In genomic region chr12:123892853-123893252, GRCh38 we compare ENCODE assay signal across 36 cellular contexts.
"Had no signal": no experiment of that assay in that cellular context is flagged by ENCODE, and none has a peak within 500 bp of the region (broad histone marks: within the 10 kb centered on the region; RNA-seq: fewer than 3 reads in every experiment).

No MANE protein-coding gene starts in this region.

- H3K4me1 ChIP-seq: adrenal gland, body of pancreas, breast epithelium had no signal

- H3K36me3 Mint-ChIP-seq: activated CD4-positive, alpha-beta memory T cell treated with anti-CD3 and anti-CD28 coated beads for 36 hours; activated naive CD4-positive, alpha-beta T cell treated with anti-CD3 and anti-CD28 coated beads, Interleukin-2, amount 50 U/mL, for 72 hours; activated naive CD8-positive, alpha-beta T cell treated with anti-CD3 and anti-CD28 coated beads for 36 hours had no signal

- H3K4me1 Mint-ChIP-seq: activated B cell treated with CpG ODN at 0.5 μM for 24 hours; activated CD4-positive, alpha-beta T cell treated with anti-CD3 and anti-CD28 coated beads, Interleukin-2, amount 10 ng/mL, durations not matched to agents 24 days and 14 days; activated naive CD8-positive, alpha-beta T cell treated with anti-CD3 and anti-CD28 coated beads for 36 hours; activated T-helper 17 cell treated with anti-CD3 and anti-CD28 coated beads, Interleukin-2, amount 50 U/mL, for 72 hours had no signal

- H3K27me3 ChIP-seq: body of pancreas, brain microvascular endothelial cell, breast epithelium had no signal

- DNase-seq: activated B cell treated with CpG ODN at 0.5 μM for 24 hours; activated CD4-positive, alpha-beta memory T cell treated with anti-CD3 and anti-CD28 coated beads for 36 hours; activated CD4-positive, alpha-beta T cell treated with anti-CD3 and anti-CD28 coated beads for 4 hours; activated CD4-positive, alpha-beta T cell treated with anti-CD3 and anti-CD28 coated beads, Interleukin-2, amount 10 ng/mL, durations not matched to agents 24 days and 14 days; activated CD4-positive, alpha-beta T cell treated with anti-CD3 and anti-CD28 coated beads, Interleukin-2, amount 50 U/mL, for 1 hour; activated CD4-positive, alpha-beta T cell treated with anti-CD3 and anti-CD28 coated beads, Interleukin-2, amount 50 U/mL, for 4 hours; activated CD4-positive, CD25-positive, alpha-beta regulatory T cell treated with anti-CD3 and anti-CD28 coated beads, Interleukin-2, amount 50 U/mL, for 72 hours; activated CD8-positive, alpha-beta memory T cell treated with anti-CD3 and anti-CD28 coated beads, Interleukin-2, amount 50 U/mL, for 4 hours; activated CD8-positive, alpha-beta T cell treated with anti-CD3 and anti-CD28 coated beads for 36 hours; activated effector memory CD4-positive, alpha-beta T cell treated with anti-CD3 and anti-CD28 coated beads, Interleukin-2, amount 50 U/mL, for 16 hours; activated gamma-delta T cell treated with Interleukin-2 at 50 U/mL for 16 hours; activated naive CD4-positive, alpha-beta T cell; activated naive CD4-positive, alpha-beta T cell treated with anti-CD3 and anti-CD28 coated beads for 36 hours; activated naive CD4-positive, alpha-beta T cell treated with anti-CD3 and anti-CD28 coated beads, Interleukin-2, amount 50 U/mL, for 16 hours; activated naive CD8-positive, alpha-beta T cell treated with anti-CD3 and anti-CD28 coated beads for 36 hours; activated T-cell treated with anti-CD3 and anti-CD28 coated beads for 4 hours; activated T-cell treated with anti-CD3 and anti-CD28 coated beads, Interleukin-2, amount 50 U/mL, for 1 hour; activated T-cell treated with anti-CD3 and anti-CD28 coated beads, Interleukin-2, amount 50 U/mL, for 4 hours; activated T-cell treated with anti-CD3 and anti-CD28 coated beads, Interleukin-2, amount 50 U/mL, for 72 hours; adrenal gland; amniotic stem cell; body of pancreas; brain microvascular endothelial cell; central memory CD4-positive, alpha-beta T cell; T-helper 1 cell; T-helper 2 cell; T-helper 9 cell had no signal

- H3K4me3 Mint-ChIP-seq: activated B cell treated with CpG ODN at 0.5 μM for 24 hours; activated CD4-positive, alpha-beta memory T cell treated with anti-CD3 and anti-CD28 coated beads for 36 hours; activated CD4-positive, alpha-beta T cell treated with anti-CD3 and anti-CD28 coated beads, Interleukin-2, amount 10 ng/mL, durations not matched to agents 24 days and 14 days; activated CD8-positive, alpha-beta T cell treated with anti-CD3 and anti-CD28 coated beads for 36 hours; activated naive CD4-positive, alpha-beta T cell treated with anti-CD3 and anti-CD28 coated beads for 36 hours; activated naive CD8-positive, alpha-beta T cell treated with anti-CD3 and anti-CD28 coated beads for 36 hours; activated T-cell treated with anti-CD3 and anti-CD28 coated beads, Interleukin-2, amount 50 U/mL, for 4 hours; activated T-cell treated with anti-CD3 and anti-CD28 coated beads, Interleukin-2, amount 50 U/mL, for 72 hours; activated T-helper 1 cell treated with anti-CD3 and anti-CD28 coated beads, Interleukin-12 subunit alpha, Interleukin-12 subunit beta, Interleukin-2, Interleukin-4 antibody, amounts not matched to agents 30 ng/mL and 10 ng/mL and 1 ng/mL, durations not matched to agents 14 hours and 24 hours and 36 hours; activated T-helper 17 cell treated with anti-CD3 and anti-CD28 coated beads, Interleukin-2, amount 50 U/mL, for 72 hours; T-helper 1 cell treated with Interleukin-12 subunit alpha and Interleukin-12 subunit beta and Interleukin-4 antibody, amounts not matched to agents 30 μg/mL and 1 μg/mL, for 36 hours; T-helper 2 cell treated with Interferon-gamma antibody and Interleukin-4, amounts not matched to agents 5 μg/mL and 100 μg/mL, for 36 hours had no signal

- ATAC-seq: activated CD8-positive, alpha-beta T cell treated with anti-CD3 and anti-CD28 coated beads for 36 hours; activated naive CD4-positive, alpha-beta T cell treated with anti-CD3 and anti-CD28 coated beads, Interleukin-2, amount 50 U/mL, for 72 hours; activated T-cell treated with anti-CD3 and anti-CD28 coated beads, Interleukin-2, amount 50 U/mL, for 4 hours; activated T-cell treated with anti-CD3 and anti-CD28 coated beads, Interleukin-2, amount 50 U/mL, for 72 hours; activated T-helper 17 cell treated with anti-CD3 and anti-CD28 coated beads, Interleukin-2, amount 50 U/mL, for 72 hours; body of pancreas had no signal

- H3K27ac Mint-ChIP-seq: activated B cell treated with CpG ODN at 0.5 μM for 24 hours; activated CD4-positive, alpha-beta memory T cell treated with anti-CD3 and anti-CD28 coated beads for 36 hours; activated CD4-positive, alpha-beta T cell treated with anti-CD3 and anti-CD28 coated beads, Interleukin-2, amount 10 ng/mL, durations not matched to agents 24 days and 14 days; activated CD8-positive, alpha-beta T cell treated with anti-CD3 and anti-CD28 coated beads for 36 hours; activated naive CD4-positive, alpha-beta T cell treated with anti-CD3 and anti-CD28 coated beads for 36 hours; activated naive CD4-positive, alpha-beta T cell treated with anti-CD3 and anti-CD28 coated beads, Interleukin-2, amount 50 U/mL, for 72 hours; activated naive CD8-positive, alpha-beta T cell treated with anti-CD3 and anti-CD28 coated beads for 36 hours; activated T-cell treated with anti-CD3 and anti-CD28 coated beads, Interleukin-2, amount 50 U/mL, for 72 hours; activated T-helper 1 cell treated with anti-CD3 and anti-CD28 coated beads, Interleukin-12 subunit alpha, Interleukin-12 subunit beta, Interleukin-2, Interleukin-4 antibody, amounts not matched to agents 30 ng/mL and 10 ng/mL and 1 ng/mL, durations not matched to agents 14 hours and 24 hours and 36 hours; activated T-helper 17 cell treated with anti-CD3 and anti-CD28 coated beads, Interleukin-2, amount 50 U/mL, for 72 hours; T-helper 1 cell treated with Interleukin-12 subunit alpha and Interleukin-12 subunit beta and Interleukin-4 antibody, amounts not matched to agents 30 μg/mL and 1 μg/mL, for 36 hours; T-helper 2 cell treated with Interferon-gamma antibody and Interleukin-4, amounts not matched to agents 5 μg/mL and 100 μg/mL, for 36 hours had no signal

- H3K4me3 ChIP-seq: adrenal gland, body of pancreas, breast epithelium had no signal

- H3K9me3 ChIP-seq: adrenal gland, body of pancreas, breast epithelium had no signal

- H3K9me3 Mint-ChIP-seq: activated B cell treated with CpG ODN at 0.5 μM for 24 hours; activated CD4-positive, alpha-beta memory T cell treated with anti-CD3 and anti-CD28 coated beads for 36 hours; activated CD4-positive, alpha-beta T cell treated with anti-CD3 and anti-CD28 coated beads, Interleukin-2, amount 10 ng/mL, durations not matched to agents 24 days and 14 days; activated CD8-positive, alpha-beta T cell treated with anti-CD3 and anti-CD28 coated beads for 36 hours; activated naive CD4-positive, alpha-beta T cell treated with anti-CD3 and anti-CD28 coated beads for 36 hours; activated naive CD4-positive, alpha-beta T cell treated with anti-CD3 and anti-CD28 coated beads, Interleukin-2, amount 50 U/mL, for 72 hours; activated naive CD8-positive, alpha-beta T cell treated with anti-CD3 and anti-CD28 coated beads for 36 hours; activated T-cell treated with anti-CD3 and anti-CD28 coated beads, Interleukin-2, amount 50 U/mL, for 4 hours; activated T-cell treated with anti-CD3 and anti-CD28 coated beads, Interleukin-2, amount 50 U/mL, for 72 hours; activated T-helper 1 cell treated with anti-CD3 and anti-CD28 coated beads, Interleukin-12 subunit alpha, Interleukin-12 subunit beta, Interleukin-2, Interleukin-4 antibody, amounts not matched to agents 30 ng/mL and 10 ng/mL and 1 ng/mL, durations not matched to agents 14 hours and 24 hours and 36 hours; activated T-helper 17 cell treated with anti-CD3 and anti-CD28 coated beads, Interleukin-2, amount 50 U/mL, for 72 hours; T-helper 1 cell treated with Interleukin-12 subunit alpha and Interleukin-12 subunit beta and Interleukin-4 antibody, amounts not matched to agents 30 μg/mL and 1 μg/mL, for 36 hours; T-helper 2 cell treated with Interferon-gamma antibody and Interleukin-4, amounts not matched to agents 5 μg/mL and 100 μg/mL, for 36 hours had no signal

- H3K36me3 ChIP-seq: adrenal gland, brain microvascular endothelial cell, breast epithelium had no signal

- FAIRE-seq: astrocyte, TTC549 had no signal

- H3K27ac ChIP-seq: adrenal gland, body of pancreas, brain microvascular endothelial cell, breast epithelium, VCaP had no signal
